14 cellular contexts compared by ENCODE assay signal in genomic region chr2:96819876-96820511, GRCh38. TPM values are rescaled to one million over a fixed set of nuclear protein-coding genes. Genes with fewer than 3 reads are reported as not detected.
DNase-seq lines count a peak whose midpoint lies in the region; ATAC-seq and TF ChIP-seq lines count a peak whose summit lies in the region.
"Had no signal": no experiment of that assay in that cellular context is flagged by ENCODE, and none has a peak within 500 bp of the region (broad histone marks: within the 10 kb centered on the region; RNA-seq: fewer than 3 reads in every experiment).

No MANE protein-coding gene starts in this region.

- H3K9me3 ChIP-seq in right cardiac atrium (ENCODE audit: control insufficient read depth, low read length) = no peaks in the 10 kb centered on the region
- no peaks in the 10 kb centered on the region for H3K9me3 ChIP-seq in heart right ventricle
- H3K9me3 ChIP-seq in right lobe of liver = no peaks in the 10 kb centered on the region

- ATAC-seq in right cardiac atrium (no peak), heart right ventricle (no peak), activated B cell treated with CpG ODN at 0.5 μM for 24 hours (ENCODE audit: low read depth) (no peak), right lobe of liver (no peak), GM21360 (IDR thresholded peaks at IDR 0.05; ENCODE audit: unreplicated experiment) (no peak)

- WGBS in right cardiac atrium = 86% methylated on average over 12 of the region's 12 CpGs
- 88% methylated on average over 12 of the region's 12 CpGs for WGBS in heart right ventricle, 2 donors
- 74% methylated on average over 7 of the region's 12 CpGs for WGBS in right lobe of liver (ENCODE audit: insufficient coverage, low coverage, low lambda C conversion rate, missing lambda C conversion rate)

- H3K4me3 Mint-ChIP-seq in activated B cell treated with CpG ODN at 0.5 μM for 24 hours = peak overlapping the region; percentile 4
- H3K4me3 Mint-ChIP-seq in type B pancreatic cell = peak overlapping the region; percentile 91
- H3K4me3 Mint-ChIP-seq: activated CD4-positive, alpha-beta memory T cell treated with anti-CD3 and anti-CD28 coated beads for 36 hours had no signal

- H3K27ac Mint-ChIP-seq in activated B cell treated with CpG ODN at 0.5 μM for 24 hours (no peak overlapping the region), type B pancreatic cell (peak overlapping the region; percentile 78)
- H3K27ac Mint-ChIP-seq: activated CD4-positive, alpha-beta memory T cell treated with anti-CD3 and anti-CD28 coated beads for 36 hours had no signal

- no peaks in the 10 kb centered on the region for H3K27me3 Mint-ChIP-seq in activated B cell treated with CpG ODN at 0.5 μM for 24 hours
- H3K27me3 Mint-ChIP-seq in type B pancreatic cell = no peaks in the 10 kb centered on the region
- H3K27me3 Mint-ChIP-seq: activated CD4-positive, alpha-beta memory T cell treated with anti-CD3 and anti-CD28 coated beads for 36 hours had no signal

- H3K9me3 Mint-ChIP-seq in activated B cell treated with CpG ODN at 0.5 μM for 24 hours (no peaks in the 10 kb centered on the region), type B pancreatic cell (no peaks in the 10 kb centered on the region)
- H3K9me3 Mint-ChIP-seq: activated CD4-positive, alpha-beta memory T cell treated with anti-CD3 and anti-CD28 coated beads for 36 hours had no signal

- no peaks in the 10 kb centered on the region for H3K27me3 ChIP-seq in right cardiac atrium (ENCODE audit: control insufficient read depth, insufficient read depth)
- H3K27me3 ChIP-seq in heart right ventricle = no peaks in the 10 kb centered on the region
- H3K27me3 ChIP-seq in right lobe of liver = no peaks in the 10 kb centered on the region

- H3K27ac ChIP-seq in right cardiac atrium (ENCODE audit: low read length) (no peak overlapping the region), heart right ventricle (no peak overlapping the region), right lobe of liver (peak overlapping the region in 2 of 3 donors; percentile 11 to 59)

- CTCF ChIA-PET in activated B cell treated with CpG ODN at 0.5 μM for 24 hours (lab: Charles Lee) = interaction anchor here (2.1 kb wide), 1 partner anchor 38 kb away, joined by 7 read pairs; the partner anchor contains the start of gene ANKRD39

- TF ChIP-seq CTCF in heart right ventricle (IDR thresholded peaks at IDR 0.05) (no peak), activated B cell treated with CpG ODN at 0.5 μM for 24 hours (IDR thresholded peaks at IDR 0.05) (no peak), right lobe of liver (IDR thresholded peaks at IDR 0.05) (peak in 2 of 4 donors; percentile 9 to 13), type B pancreatic cell (conservative IDR thresholded peaks at IDR 0.05) (no peak)

- H3K4me1 ChIP-seq in right cardiac atrium (ENCODE audit: control insufficient read depth, insufficient read depth, low read length) = peaks cover 20% of the 10 kb centered on the region
- H3K4me1 ChIP-seq in heart right ventricle = peaks cover 24 to 79% (median 66%) of the 10 kb centered on the region in 9 donors
- H3K4me1 ChIP-seq in right lobe of liver = peaks cover 0 to 68% (median 25%) of the 10 kb centered on the region in 4 donors

- H3K36me3 ChIP-seq in heart right ventricle (peaks cover 0 to 32% (median 0%) of the 10 kb centered on the region in 9 donors), right lobe of liver (peaks cover 0 to 7% (median 0%) of the 10 kb centered on the region in 4 donors)

- peaks cover 47% of the 10 kb centered on the region for H3K36me3 Mint-ChIP-seq in activated B cell treated with CpG ODN at 0.5 μM for 24 hours (ENCODE audit: low read depth)
- H3K36me3 Mint-ChIP-seq in type B pancreatic cell = peaks cover 16% of the 10 kb centered on the region

- no peak for TF ChIP-seq POLR2A in right lobe of liver (IDR thresholded peaks at IDR 0.05)

- DNase-seq in right cardiac atrium = peak in 2 of 3 donors; percentile 20 to 41
- DNase-seq in heart right ventricle = no peak
- no peak for DNase-seq in activated B cell treated with CpG ODN at 0.5 μM for 24 hours
- DNase-seq in right lobe of liver = no peak
- DNase-seq in type B pancreatic cell (ENCODE audit: extremely low spot score, unreplicated experiment) = no peak
- no peak for DNase-seq in pons (ENCODE audit: low spot score)
- no peak for DNase-seq in NCI-H774 (lab: John Stamatoyannopoulos, UW)
- DNase-seq: activated CD4-positive, alpha-beta memory T cell treated with anti-CD3 and anti-CD28 coated beads for 36 hours; GF-D8; mesenchymal stem cell; NCI-H1092; NCI-H446 treated with DMSO at 0.1 percent for 48 hours; stimulated activated CD4-positive, alpha-beta T cell treated with anti-CD3 and anti-CD28 coated beads, Interleukin-4, amount 100 ng/mL, for 4 hours had no signal

- POLR2A ChIA-PET in activated B cell treated with CpG ODN at 0.5 μM for 24 hours (lab: Charles Lee) = interaction anchor here (0.6 to 1.2 kb wide), 2 partner anchors 9 to 14 kb away, joined by 3 read pairs; no protein-coding TSS in a partner anchor

- H3K4me3 ChIP-seq in right cardiac atrium (ENCODE audit: low read length) = no peak overlapping the region
- H3K4me3 ChIP-seq in heart right ventricle = no peak overlapping the region
- H3K4me3 ChIP-seq in right lobe of liver = peak overlapping the region in 2 of 3 donors; percentile 57 to 76

- intact Hi-C loops in right cardiac atrium (cut with DNase I) (no loop called here), heart right ventricle (cut with DNase I) (loop anchor here in 4 of 10 donors (5.0 to 10.0 kb wide), 3 partner anchors 37 to 185 kb away; partner anchors contain the start of genes ANKRD39 (in 2 of the 4), CNNM4 (in 1 of the 4) and KANSL3 (in 1 of the 4)), activated B cell treated with CpG ODN at 0.5 μM for 24 hours (cut with micrococcal nuclease) (loop anchor here (5.0 kb wide), 2 partner anchors 553 to 842 kb away; partner anchors contain the start of genes ACTR1B, CIAO1 and TMEM127), right lobe of liver (cut with DNase I) (loop anchor here (5.0 to 10.0 kb wide), 2 partner anchors 42 to 45 kb away; no protein-coding TSS in a partner anchor)

- peaks cover 57% of the 10 kb centered on the region for H3K4me1 Mint-ChIP-seq in activated B cell treated with CpG ODN at 0.5 μM for 24 hours
- peaks cover 56% of the 10 kb centered on the region for H3K4me1 Mint-ChIP-seq in type B pancreatic cell (ENCODE audit: unreplicated experiment)

RNA-seq across cellular contexts. Expression of gene CNNM3, which starts 3.9 kb away (rescaled TPM):
- total RNA-seq in right cardiac atrium (10 to 100 TPM in 3 of 4 donors, 1 to 10 TPM in 1; 8.6 to 14.5 (median 11.5) TPM), heart right ventricle (10 to 100 TPM in 8 of 10 donors, 1 to 10 TPM in 2; 7.4 to 18.3 (median 13.8) TPM), activated B cell treated with CpG ODN at 0.5 μM for 24 hours (19.0 and 20.3 TPM in 2 replicates), right lobe of liver (10 to 100 TPM; 11.5 to 37.6 (median 21.6) TPM), type B pancreatic cell (ENCODE audit: low replicate concordance) (28.3 and 30.8 TPM in 2 replicates)
- polyA plus RNA-seq in right cardiac atrium (7.2 TPM), heart right ventricle (1 to 10 TPM; 4.0 to 8.3 TPM)

RNA-seq across cellular contexts. Expression of gene ANKRD23, which starts 23.8 kb away (rescaled TPM):
- total RNA-seq in right cardiac atrium (10 to 100 TPM in 3 of 4 donors, 1 to 10 TPM in 1; 8.2 to 27.7 (median 17.3) TPM), heart right ventricle (10 to 100 TPM in 7 of 10 donors, 1 to 10 TPM in 3; 2.6 to 40.0 (median 14.5) TPM), activated B cell treated with CpG ODN at 0.5 μM for 24 hours (6.1 and 7.3 TPM in 2 replicates), right lobe of liver (1 to 10 TPM in 5 of 6 experiments, under 1 TPM in 1; 0.98 to 4.0 (median 2.7) TPM), type B pancreatic cell (ENCODE audit: low replicate concordance) (6.1 and 8.1 TPM in 2 replicates)
- polyA plus RNA-seq in right cardiac atrium (27.0 TPM), heart right ventricle (10 to 100 TPM in 1 of 2 donors, under 1 TPM in 1; 0.96 to 17.9 TPM)

RNA-seq across cellular contexts. Expression of gene ANKRD39, which starts 37.8 kb away (rescaled TPM):
- 10 to 100 TPM; 11.8 to 17.3 (median 14.1) TPM for total RNA-seq in right cardiac atrium
- 23.3 TPM for polyA plus RNA-seq in right cardiac atrium
- total RNA-seq in heart right ventricle = 10 to 100 TPM; 14.2 to 19.2 (median 15.9) TPM
- 10 to 100 TPM; 18.7 to 26.5 TPM for polyA plus RNA-seq in heart right ventricle
- 12.7 and 12.9 TPM in 2 replicates for total RNA-seq in activated B cell treated with CpG ODN at 0.5 μM for 24 hours
- total RNA-seq in right lobe of liver = 10 to 100 TPM in 3 of 6 experiments, 1 to 10 TPM in 3; 6.0 to 16.3 (median 9.7) TPM
- total RNA-seq in type B pancreatic cell (ENCODE audit: low replicate concordance) = 16.6 and 17.7 TPM in 2 replicates

RNA-seq across cellular contexts. Expression of gene SEMA4C, which starts 49.9 kb away (rescaled TPM):
- 10 to 100 TPM; 22.0 to 28.5 (median 24.5) TPM for total RNA-seq in right cardiac atrium
- polyA plus RNA-seq in right cardiac atrium = 19.3 TPM
- total RNA-seq in heart right ventricle = 10 to 100 TPM; 16.2 to 43.8 (median 24.5) TPM
- polyA plus RNA-seq in heart right ventricle = 10 to 100 TPM; 14.1 to 18.0 TPM
- 0.34 and 0.55 TPM in 2 replicates for total RNA-seq in activated B cell treated with CpG ODN at 0.5 μM for 24 hours
- 10 to 100 TPM; 11.9 to 18.9 (median 12.6) TPM for total RNA-seq in right lobe of liver
- 45.5 and 58.1 TPM in 2 replicates for total RNA-seq in type B pancreatic cell (ENCODE audit: low replicate concordance)

RNA-seq across cellular contexts. Expression of gene CNNM4, which starts 59.3 kb away (rescaled TPM):
- total RNA-seq in right cardiac atrium = 10 to 100 TPM; 10.4 to 24.9 (median 21.5) TPM
- 10.4 TPM for polyA plus RNA-seq in right cardiac atrium
- 10 to 100 TPM; 19.1 to 59.7 (median 34.8) TPM for total RNA-seq in heart right ventricle
- 10 to 100 TPM in 1 of 2 donors, 1 to 10 TPM in 1; 4.3 to 10.1 TPM for polyA plus RNA-seq in heart right ventricle
- total RNA-seq in activated B cell treated with CpG ODN at 0.5 μM for 24 hours = 7.4 and 10.0 TPM in 2 replicates
- total RNA-seq in right lobe of liver = 1 to 10 TPM; 2.3 to 4.9 (median 3.7) TPM
- 14.0 and 17.7 TPM in 2 replicates for total RNA-seq in type B pancreatic cell (ENCODE audit: low replicate concordance)

Comparison
In these comparisons a context has a peak if more than half of its experiments do, and no peak if none do; other contexts are left out.
1. DNase-seq: peak in right cardiac atrium (2 of 3); none in heart right ventricle (0 of 2), activated B cell treated with CpG ODN at 0.5 μM for 24 hours (single experiment), right lobe of liver (0 of 3), type B pancreatic cell (single experiment), pons (single experiment) and NCI-H774 (single experiment).
2. H3K27ac ChIP-seq: peak in right lobe of liver (2 of 3); none in right cardiac atrium (single experiment) and heart right ventricle (0 of 10).
3. H3K4me3 ChIP-seq: peak in right lobe of liver (2 of 3); none in right cardiac atrium (single experiment) and heart right ventricle (0 of 10).
4. intact Hi-C loops: an anchor here in activated B cell treated with CpG ODN at 0.5 μM for 24 hours (5.0 kb wide) and right lobe of liver (5.0 to 10.0 kb wide); none called in right cardiac atrium.